In genomic region chr17:64776720-64777412, GRCh38 we compare ENCODE assay signal across 8 cellular contexts.
DNase-seq lines count a peak whose midpoint lies in the region; ATAC-seq and TF ChIP-seq lines count a peak whose summit lies in the region.
"Not testable (repeated sequence)": the region's sequence is repeated elsewhere in the genome, so short reads cannot be mapped to it uniquely, and the experiment has no call there.

No MANE protein-coding gene starts in this region.

- H3K27ac Mint-ChIP-seq in CD8-positive, alpha-beta memory T cell = peak overlapping the region in 2 of 8 donors; percentile 54 to 56

- CTCF ChIA-PET in CD8-positive, alpha-beta memory T cell (lab: Charles Lee) = interaction anchor here (0.7 to 2.1 kb wide), 8 partner anchors 11 to 324 kb away, joined by 3 to 5 read pairs (median 4); no protein-coding TSS in a partner anchor

- H2AFZ ChIP-seq in OCI-LY3 (ENCODE audit: low read depth, low read length) = not testable (repeated sequence)

- peak; percentile 65 to 79 (median 68) for DNase-seq in CD8-positive, alpha-beta memory T cell
- DNase-seq in Jurkat, Clone E6-1 (ENCODE audit: low read depth, low spot score) = peak; percentile 36
- peak; percentile 55 for DNase-seq in activated T-cell treated with anti-CD3 and anti-CD28 coated beads for 1 hour (ENCODE audit: low read depth)
- DNase-seq in mesendoderm = peak; percentile 87
- peak in 2 of 3 donors; percentile 58 to 67 for DNase-seq in stimulated activated CD4-positive, alpha-beta T cell treated with anti-CD3 and anti-CD28 coated beads, TNF-alpha, amount 100 ng/mL, for 1 hour (ENCODE audit: low read depth in 3 of 3, low spot score in 1 of 3)

- no CpG with 5 or more reads among the region's 38 CpGs for WGBS in mesendoderm (ENCODE audit: extremely low coverage, insufficient coverage, low lambda C conversion rate)

- H2BK120ac ChIP-seq in mesendoderm (ENCODE audit: low read depth, low read length) = not testable (repeated sequence)

- H3K27me3 ChIP-seq in CD8-positive, alpha-beta memory T cell (ENCODE audit: insufficient read depth, low read length, poor library complexity, severe bottlenecking); OCI-LY3 (ENCODE audit: low read depth, low read length); endocrine pancreas (ENCODE audit: control insufficient read depth, insufficient read depth, low read length): not testable (repeated sequence)
- H3K27me3 ChIP-seq in mesendoderm (ENCODE audit: insufficient read depth, low read length, poor library complexity) = peaks cover 20% of the 10 kb centered on the region

- peak; percentile 50 for ATAC-seq in GM21447 (IDR thresholded peaks at IDR 0.05; ENCODE audit: unreplicated experiment)

- peak overlapping the region; percentile 67 for H3K56ac ChIP-seq in mesendoderm (ENCODE audit: low read length)

- H3K4me1 Mint-ChIP-seq in CD8-positive, alpha-beta memory T cell = peaks cover 9 to 42% (median 18%) of the 10 kb centered on the region in 3 donors

- not testable (repeated sequence) for H3K9me3 Mint-ChIP-seq in CD8-positive, alpha-beta memory T cell

- not testable (repeated sequence) for H2BK5ac ChIP-seq in mesendoderm (ENCODE audit: low read length)

- peak; percentile 76 for TF ChIP-seq CTCF in OCI-LY3 (IDR thresholded peaks at IDR 0.05; ENCODE audit: low read depth, low read length)

- H2BK15ac ChIP-seq in mesendoderm (replicated peaks; ENCODE audit: low read depth) = not testable (repeated sequence)

- H3K4me2 ChIP-seq in OCI-LY3 (ENCODE audit: low read length) = peak overlapping the region; percentile 100
- not testable (repeated sequence) for H3K4me2 ChIP-seq in mesendoderm (ENCODE audit: low read length)

- not testable (repeated sequence) for H3K27me3 Mint-ChIP-seq in CD8-positive, alpha-beta memory T cell

- H3K36me3 ChIP-seq in CD8-positive, alpha-beta memory T cell (ENCODE audit: insufficient read depth, low read length); OCI-LY3 (replicated peaks; ENCODE audit: low read depth, low read length); endocrine pancreas (ENCODE audit: control insufficient read depth, insufficient read depth, low read length); mesendoderm (ENCODE audit: control insufficient read depth, insufficient read depth, low read length): not testable (repeated sequence)

- H3K18ac ChIP-seq in mesendoderm (ENCODE audit: low read length) = not testable (repeated sequence)

- not testable (repeated sequence) for H3K9me3 ChIP-seq in CD8-positive, alpha-beta memory T cell (ENCODE audit: low read length); OCI-LY3 (ENCODE audit: insufficient read depth, low read length); endocrine pancreas (ENCODE audit: control insufficient read depth, low read length)

- H4K20me1 ChIP-seq in OCI-LY3 (ENCODE audit: insufficient read depth, low read length) = not testable (repeated sequence)

- not testable (repeated sequence) for H4K5ac ChIP-seq in mesendoderm (ENCODE audit: low read length)

- peak overlapping the region; percentile 14 for H3K4me3 ChIP-seq in CD8-positive, alpha-beta memory T cell (ENCODE audit: low read length)
- peak overlapping the region; percentile 23 for H3K4me3 ChIP-seq in Jurkat, Clone E6-1 (ENCODE audit: low read length)
- peak overlapping the region; percentile 83 for H3K4me3 ChIP-seq in OCI-LY3 (ENCODE audit: low read length)
- H3K4me3 ChIP-seq in endocrine pancreas (ENCODE audit: control insufficient read depth, insufficient read depth, low read length) = peak overlapping the region; percentile 42
- H3K4me3 ChIP-seq in mesendoderm (ENCODE audit: low read length) = not testable (repeated sequence)

- peak overlapping the region; percentile 48 to 82 (median 60) for H3K4me3 Mint-ChIP-seq in CD8-positive, alpha-beta memory T cell

- H3K4me1 ChIP-seq in CD8-positive, alpha-beta memory T cell (ENCODE audit: insufficient read depth, low read length) = peaks cover 22% of the 10 kb centered on the region
- peaks cover 32% of the 10 kb centered on the region for H3K4me1 ChIP-seq in OCI-LY3 (ENCODE audit: low read length)
- H3K4me1 ChIP-seq in endocrine pancreas (ENCODE audit: control insufficient read depth, insufficient read depth, low read length); mesendoderm (ENCODE audit: control insufficient read depth, low read depth, low read length): not testable (repeated sequence)

- H3K79me2 ChIP-seq in OCI-LY3 (ENCODE audit: low read length); mesendoderm (ENCODE audit: control insufficient read depth, insufficient read depth, low read length): not testable (repeated sequence)

- not testable (repeated sequence) for H3K36me3 Mint-ChIP-seq in CD8-positive, alpha-beta memory T cell

- H3K4ac ChIP-seq in mesendoderm (ENCODE audit: low read depth, low read length) = not testable (repeated sequence)

- POLR2A ChIA-PET in CD8-positive, alpha-beta memory T cell (lab: Charles Lee) = not testable (repeated sequence)

- H3K9ac ChIP-seq in OCI-LY3 (ENCODE audit: low read length) (peak overlapping the region; percentile 71), endocrine pancreas (ENCODE audit: control insufficient read depth, insufficient read depth, low read length) (peak overlapping the region; percentile 68)
- not testable (repeated sequence) for H3K9ac ChIP-seq in mesendoderm (ENCODE audit: low read length)

- H2AK5ac ChIP-seq in mesendoderm (ENCODE audit: low read length) = not testable (repeated sequence)

- not testable (repeated sequence) for H3K79me1 ChIP-seq in mesendoderm (ENCODE audit: low read length)

- H3K23ac ChIP-seq in mesendoderm (ENCODE audit: low read length) = not testable (repeated sequence)

- not testable (repeated sequence) for H3K27ac ChIP-seq in CD8-positive, alpha-beta memory T cell (ENCODE audit: low read depth, low read length); mesendoderm (ENCODE audit: low read depth, low read length)
- peak overlapping the region; percentile 84 for H3K27ac ChIP-seq in OCI-LY3 (ENCODE audit: low read length)

- not testable (repeated sequence) for H4K8ac ChIP-seq in mesendoderm (ENCODE audit: low read depth, low read length)

Comparison
In these comparisons a context has a peak if more than half of its experiments do, and no peak if none do; other contexts are left out.
1. DNase-seq: peak in every context shown above with its lines; median percentile 87 in mesendoderm; 68 in CD8-positive, alpha-beta memory T cell; 62 in stimulated activated CD4-positive, alpha-beta T cell treated with anti-CD3 and anti-CD28 coated beads, TNF-alpha, amount 100 ng/mL, for 1 hour; 55 in activated T-cell treated with anti-CD3 and anti-CD28 coated beads for 1 hour; 36 in Jurkat, Clone E6-1.